ENCODE assay signal across 1 cellular context in the genomic region with DNA sequence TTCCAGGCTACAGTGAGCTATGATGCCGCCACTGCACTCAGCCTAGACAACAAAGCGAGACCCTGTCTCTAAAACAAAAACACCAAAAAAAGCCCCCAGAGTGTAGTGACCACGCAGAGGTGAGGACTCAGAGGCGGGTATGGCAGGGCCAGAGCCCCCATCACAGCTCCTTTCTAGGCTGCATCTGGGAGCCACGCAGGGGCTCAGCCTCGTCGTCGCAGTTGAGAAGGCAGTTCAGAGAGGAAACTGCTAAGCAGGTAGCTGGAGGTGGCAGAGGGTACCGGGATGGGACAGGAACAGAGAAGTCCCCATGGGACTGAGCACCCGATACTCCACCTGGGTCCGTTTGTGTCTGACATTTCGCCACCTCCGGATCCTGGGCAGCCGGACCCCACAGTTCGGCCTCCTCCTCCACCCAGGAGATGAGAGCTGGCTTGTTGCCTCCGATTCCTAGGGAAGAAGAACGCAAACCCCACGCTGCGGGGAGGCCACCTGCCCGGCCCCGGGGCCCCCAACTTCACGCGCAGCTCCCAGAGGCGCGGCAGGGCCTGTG.
TF ChIP-seq lines count a peak whose summit lies in the region.

No MANE protein-coding gene starts in this region.

TF ChIP-seq in HepG2, 621 proteins besides CTCF, POLR2A, EP300 and RAD21 (continued from another document and continues in another):
- TF ChIP-seq, protein P1, sequence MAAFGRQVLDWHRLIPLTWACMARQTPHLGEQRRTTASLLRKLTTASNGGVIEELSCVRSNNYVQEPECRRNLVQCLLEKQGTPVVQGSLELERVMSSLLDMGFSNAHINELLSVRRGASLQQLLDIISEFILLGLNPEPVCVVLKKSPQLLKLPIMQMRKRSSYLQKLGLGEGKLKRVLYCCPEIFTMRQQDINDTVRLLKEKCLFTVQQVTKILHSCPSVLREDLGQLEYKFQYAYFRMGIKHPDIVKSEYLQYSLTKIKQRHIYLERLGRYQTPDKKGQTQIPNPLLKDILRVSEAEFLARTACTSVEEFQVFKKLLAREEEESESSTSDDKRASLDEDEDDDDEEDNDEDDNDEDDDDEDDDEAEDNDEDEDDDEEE (CRISPR knock-in tag; IDR thresholded peaks at IDR 0.05) = peak; percentile 15; the same call in 1 of the 2 replicates
- TF ChIP-seq ATRX (CRISPR knock-in tag; IDR thresholded peaks at IDR 0.05; ENCODE audit: borderline replicate concordance) (no peak), ZNF550 (CRISPR knock-in tag; IDR thresholded peaks at IDR 0.05; ENCODE audit: borderline replicate concordance) (no peak), ZBTB40 (IDR thresholded peaks at IDR 0.05) (no peak), ZBTB40 (CRISPR knock-in tag; IDR thresholded peaks at IDR 0.05) (no peak), MTA1 (CRISPR knock-in tag; IDR thresholded peaks at IDR 0.05; ENCODE audit: borderline replicate concordance) (no peak; the same call in 1 of the 2 replicates), TEAD3 (CRISPR knock-in tag; optimal IDR thresholded peaks at IDR 0.05; ENCODE audit: borderline replicate concordance) (no peak), ZNF768 (CRISPR knock-in tag; IDR thresholded peaks at IDR 0.05) (peak; percentile 61; the same call in 1 of the 2 replicates), HCFC1 (IDR thresholded peaks at IDR 0.05; ENCODE audit: low read depth, low read length) (no peak), ZEB1 (IDR thresholded peaks at IDR 0.05; ENCODE audit: insufficient replicate concordance, low read depth) (no peak), MIXL1 (CRISPR knock-in tag; IDR thresholded peaks at IDR 0.05) (no peak), ZNF484 (CRISPR knock-in tag; IDR thresholded peaks at IDR 0.05; ENCODE audit: borderline replicate concordance, low read depth) (no peak), EEA1 (CRISPR knock-in tag; IDR thresholded peaks at IDR 0.05; ENCODE audit: borderline replicate concordance) (peak; percentile 90; the same call in 1 of the 2 replicates), ZNF766 (CRISPR knock-in tag; IDR thresholded peaks at IDR 0.05; ENCODE audit: borderline replicate concordance) (0 out of 2 replicates have a peak, but pooled peaks have one; percentile 78), MLXIP (CRISPR knock-in tag; IDR thresholded peaks at IDR 0.05; ENCODE audit: borderline replicate concordance) (no peak), ZNF713 (CRISPR knock-in tag; IDR thresholded peaks at IDR 0.05) (no peak), UBTF (CRISPR knock-in tag; IDR thresholded peaks at IDR 0.05) (no peak), ZNF678 (CRISPR knock-in tag; IDR thresholded peaks at IDR 0.05) (no peak), MXI1 (IDR thresholded peaks at IDR 0.05; ENCODE audit: borderline replicate concordance, low read depth, low read length) (no peak), ATAD3A (CRISPR knock-in tag; IDR thresholded peaks at IDR 0.05) (no peak), ZNF234 (CRISPR knock-in tag; conservative IDR thresholded peaks at IDR 0.05) (no peak), ZNF660 (CRISPR knock-in tag; IDR thresholded peaks at IDR 0.05; ENCODE audit: borderline replicate concordance, low read depth) (no peak), TBL1XR1 (IDR thresholded peaks at IDR 0.05; ENCODE audit: borderline replicate concordance, low read length, partially characterized antibody) (no peak), KDM1A (CRISPR knock-in tag; IDR thresholded peaks at IDR 0.05) (no peak), BCL6 (CRISPR knock-in tag; IDR thresholded peaks at IDR 0.05) (no peak), ZFP90 (CRISPR knock-in tag; IDR thresholded peaks at IDR 0.05; ENCODE audit: borderline replicate concordance) (no peak), ZBTB43 (CRISPR knock-in tag; conservative IDR thresholded peaks at IDR 0.05) (no peak), REL (CRISPR knock-in tag; conservative IDR thresholded peaks at IDR 0.05) (no peak), MED1 (CRISPR knock-in tag; IDR thresholded peaks at IDR 0.05) (no peak), EED (CRISPR knock-in tag; IDR thresholded peaks at IDR 0.05) (no peak), ZFP37 (CRISPR knock-in tag; IDR thresholded peaks at IDR 0.05; ENCODE audit: borderline replicate concordance) (no peak), MTF2 (CRISPR knock-in tag; IDR thresholded peaks at IDR 0.05; ENCODE audit: borderline replicate concordance) (no peak), ZNF292 (CRISPR knock-in tag; IDR thresholded peaks at IDR 0.05; ENCODE audit: borderline replicate concordance, low read depth) (no peak), ZNF256 (CRISPR knock-in tag; conservative IDR thresholded peaks at IDR 0.05) (no peak), NFIB (CRISPR knock-in tag; IDR thresholded peaks at IDR 0.05; ENCODE audit: borderline replicate concordance) (no peak), ZBTB33 (CRISPR knock-in tag; IDR thresholded peaks at IDR 0.05) (no peak), IKZF1 (IDR thresholded peaks at IDR 0.05) (no peak), ZNF589 (CRISPR knock-in tag; conservative IDR thresholded peaks at IDR 0.05) (0 out of 2 replicates have a peak, but pooled peaks have one; percentile 7), ZNF576 (CRISPR knock-in tag; IDR thresholded peaks at IDR 0.05) (no peak)
